Comparison of ENCODE assay signal across 8 cellular contexts in genomic region chr21:42939581-42940413, GRCh38. TPM values are rescaled to one million over a fixed set of nuclear protein-coding genes. Genes with fewer than 3 reads are reported as not detected.
DNase-seq lines count a peak whose midpoint lies in the region; ATAC-seq and FAIRE-seq lines count a peak whose summit lies in the region.

No MANE protein-coding gene starts in this region.

- POLR2A ChIA-PET in naive thymus-derived CD8-positive, alpha-beta T cell (lab: Charles Lee): no interaction called here

- ATAC-seq in HG03280 (IDR thresholded peaks at IDR 0.05; ENCODE audit: unreplicated experiment): no peak
- no peak for ATAC-seq in naive thymus-derived CD8-positive, alpha-beta T cell
- ATAC-seq in GM18502 (IDR thresholded peaks at IDR 0.05; ENCODE audit: poor library complexity, unreplicated experiment): no peak

- FAIRE-seq in endometrium (lab: Jason Lieb, UNC): peak; percentile 70

- no peak overlapping the region for H3K27ac Mint-ChIP-seq in naive thymus-derived CD8-positive, alpha-beta T cell

- H3K4me3 Mint-ChIP-seq in naive thymus-derived CD8-positive, alpha-beta T cell: no peak overlapping the region

- no peaks in the 10 kb centered on the region for H3K36me3 Mint-ChIP-seq in naive thymus-derived CD8-positive, alpha-beta T cell

- no peaks in the 10 kb centered on the region for H3K27me3 Mint-ChIP-seq in naive thymus-derived CD8-positive, alpha-beta T cell

- H3K9me3 Mint-ChIP-seq in naive thymus-derived CD8-positive, alpha-beta T cell: no peaks in the 10 kb centered on the region

- DNase-seq in AG08395 (ENCODE audit: low spot score) (peak; percentile 95), NCI-H446 (lab: John Stamatoyannopoulos, UW) (peak; percentile 59 to 88), middle frontal gyrus (ENCODE audit: extremely low spot score, low spot score) (peak; percentile 88), OCI-M1 (lab: John Stamatoyannopoulos, UW) (no peak)
- no peak for DNase-seq in naive thymus-derived CD8-positive, alpha-beta T cell

- H3K4me1 Mint-ChIP-seq in naive thymus-derived CD8-positive, alpha-beta T cell: peaks cover 0 to 5% (median 2%) of the 10 kb centered on the region in 4 donors

RNA-seq across cellular contexts. Expression of gene ERVH48-1, which starts 14.4 kb away (rescaled TPM):
- under 1 TPM; 0.13 to 0.30 TPM for total RNA-seq in naive thymus-derived CD8-positive, alpha-beta T cell
- polyA plus RNA-seq in naive thymus-derived CD8-positive, alpha-beta T cell: under 1 TPM in 1 of 3 donors, not detected in 2; 0.10 TPM

RNA-seq across cellular contexts. Expression of gene PKNOX1, which starts 34.6 kb away (rescaled TPM):
- total RNA-seq in naive thymus-derived CD8-positive, alpha-beta T cell: 10 to 100 TPM; 18.6 to 20.8 TPM
- 10 to 100 TPM; 16.2 to 18.6 (median 17.9) TPM for polyA plus RNA-seq in naive thymus-derived CD8-positive, alpha-beta T cell

RNA-seq across cellular contexts. Expression of gene NDUFV3, which starts 46.7 kb away (rescaled TPM):
- 10 to 100 TPM; 35.9 to 37.1 TPM for total RNA-seq in naive thymus-derived CD8-positive, alpha-beta T cell
- 10 to 100 TPM; 10.2 to 27.2 (median 23.0) TPM for polyA plus RNA-seq in naive thymus-derived CD8-positive, alpha-beta T cell

Comparison
In these comparisons a context has a peak if more than half of its experiments do, and no peak if none do; other contexts are left out.
1. DNase-seq: peak in AG08395 (single experiment), NCI-H446 (2 of 2) and middle frontal gyrus (single experiment); none in OCI-M1 (single experiment) and naive thymus-derived CD8-positive, alpha-beta T cell (0 of 10).